Comparison of ENCODE assay signal across 8 cellular contexts in the genomic region with DNA sequence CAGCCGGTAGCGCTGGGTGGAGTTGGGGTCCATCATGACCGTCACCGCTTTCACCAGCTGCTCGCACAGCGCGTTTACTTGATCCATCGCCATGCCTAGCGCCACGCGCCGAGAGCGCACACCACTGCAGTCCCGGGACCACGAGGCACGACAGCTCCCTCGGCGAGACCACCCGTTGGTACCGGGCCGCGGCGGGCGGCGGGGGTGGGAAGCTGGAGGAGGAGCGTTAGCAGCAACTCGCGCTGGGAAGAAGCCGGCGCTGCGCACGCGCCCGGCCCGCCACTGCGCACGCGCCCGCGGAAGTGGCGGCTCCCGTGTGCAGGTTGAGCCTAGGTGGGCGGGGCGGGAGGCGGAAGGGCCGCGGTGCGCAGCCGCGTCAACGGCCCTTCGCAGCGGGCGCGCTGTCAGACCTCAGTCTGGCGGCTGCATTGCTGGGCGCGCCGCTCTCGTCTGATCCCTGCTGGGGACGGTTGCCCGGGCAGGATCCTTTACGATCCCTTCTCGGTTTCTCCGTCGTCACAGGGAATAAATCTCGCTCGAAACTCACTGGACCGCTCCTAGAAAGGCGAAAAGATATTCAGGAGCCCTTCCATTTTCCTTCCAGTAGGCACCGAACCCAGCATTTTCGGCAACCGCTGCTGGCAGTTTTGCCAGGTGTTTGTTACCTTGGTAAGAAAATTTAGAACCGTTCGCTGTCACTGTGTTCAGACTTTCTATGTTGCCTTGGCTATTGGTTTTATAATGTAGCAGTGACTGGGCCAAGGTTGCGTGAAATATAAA. TPM values are rescaled to one million over a fixed set of nuclear protein-coding genes. Genes with fewer than 3 reads are reported as not detected.
DNase-seq lines count a peak whose midpoint lies in the region; ATAC-seq and TF ChIP-seq lines count a peak whose summit lies in the region.

A gene (plus strand): TSS at position 414 of the 780 bp plus-strand sequence. CDS start 6,135 bp downstream, outside the sequence.
A gene (minus strand): TSS at position 267 of the 780 bp plus-strand sequence. CDS start 174 bp downstream, at position 93.

- H3K36me3 ChIP-seq in fibroblast of lung (ENCODE audit: control insufficient read depth, insufficient read depth, low read length): no peaks in the 10 kb centered on the region
- peaks cover 0 to 31% (median 6%) of the 10 kb centered on the region in 3 experiments for H3K36me3 ChIP-seq in naive thymus-derived CD4-positive, alpha-beta T cell (ENCODE audit: control insufficient read depth in 2 of 3, insufficient read depth in 3 of 3, low read length in 3 of 3)

- POLR2A ChIA-PET in naive thymus-derived CD4-positive, alpha-beta T cell (lab: Charles Lee): interaction anchor here (0.6 to 1.2 kb wide), 5 partner anchors 9 to 683 kb away, joined by 3 to 5 read pairs (median 3); a partner anchor contains a TSS

- no peaks in the 10 kb centered on the region for H3K9me3 Mint-ChIP-seq in naive thymus-derived CD4-positive, alpha-beta T cell
- H3K9me3 Mint-ChIP-seq in stimulated activated memory B cell treated with anti-CD40 and anti-IgM and Interleukin-4, amounts not matched to agents 10 μg/mL and 1 μg/mL and 100 μg/mL, for 72 hours: no peaks in the 10 kb centered on the region

- intact Hi-C loops in naive thymus-derived CD4-positive, alpha-beta T cell (cut with micrococcal nuclease): loop anchor here (1.0 to 10.0 kb wide), 15 partner anchors 53 to 647 kb away; a partner anchor contains a TSS

- H3K4me1 Mint-ChIP-seq in naive thymus-derived CD4-positive, alpha-beta T cell: peaks cover 21 to 61% (median 40%) of the 10 kb centered on the region in 7 donors
- H3K4me1 Mint-ChIP-seq in stimulated activated memory B cell treated with anti-CD40 and anti-IgM and Interleukin-4, amounts not matched to agents 10 μg/mL and 1 μg/mL and 100 μg/mL, for 72 hours: peaks cover 39% of the 10 kb centered on the region

- CTCF ChIA-PET in naive thymus-derived CD4-positive, alpha-beta T cell (lab: Charles Lee): no interaction called here

- peak within 1 kb of the TSS; percentile 74 for H3K9ac ChIP-seq in fibroblast of lung (ENCODE audit: insufficient read depth, low read length)

- H3K27ac ChIP-seq in fibroblast of lung (ENCODE audit: insufficient read depth, low read length): peak within 1 kb of the TSS; percentile 74
- peak within 1 kb of the TSS; percentile 89 for H3K27ac ChIP-seq in naive thymus-derived CD4-positive, alpha-beta T cell (ENCODE audit: low read depth, low read length)

- H4K20me1 ChIP-seq in fibroblast of lung (ENCODE audit: control insufficient read depth, extremely low read depth, insufficient read depth, low read length): no peaks in the 10 kb centered on the region

- no peaks in the 10 kb centered on the region for H3K9me3 ChIP-seq in fibroblast of lung (ENCODE audit: control insufficient read depth, insufficient read depth, low read depth, low read length)
- H3K9me3 ChIP-seq in naive thymus-derived CD4-positive, alpha-beta T cell (ENCODE audit: control insufficient read depth in 2 of 3, low read length in 3 of 3): no peaks in the 10 kb centered on the region

- H3K4me3 ChIP-seq in LNCaP clone FGC (ENCODE audit: low read depth, low read length) (peak within 1 kb of the TSS; percentile 72), fibroblast of lung (replicated peaks in 1 of 4; ENCODE audit: control extremely low read depth in 1 of 4, insufficient read depth in 1 of 4, low read depth in 3 of 4, low read length in 4 of 4) (peak within 1 kb of the TSS; percentile 84 to 100 (median 97))
- peak within 1 kb of the TSS; percentile 77 for H3K4me3 ChIP-seq in naive thymus-derived CD4-positive, alpha-beta T cell (ENCODE audit: low read length)

- no peaks in the 10 kb centered on the region for H3K27me3 ChIP-seq in fibroblast of lung (ENCODE audit: control insufficient read depth, insufficient read depth, low read length)
- H3K27me3 ChIP-seq in naive thymus-derived CD4-positive, alpha-beta T cell (ENCODE audit: control insufficient read depth in 2 of 2, insufficient read depth in 2 of 2, low read length in 2 of 2): no peaks in the 10 kb centered on the region

- H3K27me3 Mint-ChIP-seq in naive thymus-derived CD4-positive, alpha-beta T cell: no peaks in the 10 kb centered on the region
- H3K27me3 Mint-ChIP-seq in stimulated activated memory B cell treated with anti-CD40 and anti-IgM and Interleukin-4, amounts not matched to agents 10 μg/mL and 1 μg/mL and 100 μg/mL, for 72 hours: no peaks in the 10 kb centered on the region

- DNase-seq in Daoy (ENCODE audit: low read depth) (peak; percentile 99), GOT3 (lab: John Stamatoyannopoulos, UW) (peak; percentile 80), LNCaP clone FGC (ENCODE audit: low read depth) (peak; percentile 72), RPMI8226 (peak; percentile 96), fibroblast of lung (ENCODE audit: low read depth in 2 of 2) (peak; percentile 89)
- peak; percentile 78 to 89 for DNase-seq in activated T-helper 1 cell treated with anti-CD3 and anti-CD28 coated beads, Interleukin-2, amount 50 U/mL, for 16 hours (ENCODE audit: low read depth in 1 of 2, low spot score in 1 of 2)
- peak; percentile 83 to 94 (median 88) for DNase-seq in naive thymus-derived CD4-positive, alpha-beta T cell

- peak; percentile 99 for ATAC-seq in naive thymus-derived CD4-positive, alpha-beta T cell
- ATAC-seq in stimulated activated memory B cell treated with anti-CD40 and anti-IgM and Interleukin-4, amounts not matched to agents 10 μg/mL and 1 μg/mL and 100 μg/mL, for 72 hours: peak; percentile 98

- H3K27ac Mint-ChIP-seq in naive thymus-derived CD4-positive, alpha-beta T cell: peak within 1 kb of the TSS; percentile 78 to 94 (median 92)
- H3K27ac Mint-ChIP-seq in stimulated activated memory B cell treated with anti-CD40 and anti-IgM and Interleukin-4, amounts not matched to agents 10 μg/mL and 1 μg/mL and 100 μg/mL, for 72 hours: peak within 1 kb of the TSS; percentile 69

- TF ChIP-seq CTCF in LNCaP clone FGC (IDR thresholded peaks at IDR 0.05; ENCODE audit: control insufficient read depth, extremely low read depth, insufficient read depth) (no peak), fibroblast of lung (conservative IDR thresholded peaks at IDR 0.05 in 1 of 2, IDR thresholded peaks at IDR 0.05 in 1 of 2; ENCODE audit: low read depth in 1 of 2, low read length in 2 of 2) (peak in 1 of 2 donors; percentile 23)

- peak within 1 kb of the TSS; percentile 99 for H2AFZ ChIP-seq in fibroblast of lung (ENCODE audit: low read length)

- H3K79me2 ChIP-seq in fibroblast of lung (ENCODE audit: control insufficient read depth, insufficient read depth, low read length): peaks cover 61% of the 10 kb centered on the region

- H3K36me3 Mint-ChIP-seq in naive thymus-derived CD4-positive, alpha-beta T cell: peaks cover 5 to 29% (median 12%) of the 10 kb centered on the region in 5 donors
- H3K36me3 Mint-ChIP-seq in stimulated activated memory B cell treated with anti-CD40 and anti-IgM and Interleukin-4, amounts not matched to agents 10 μg/mL and 1 μg/mL and 100 μg/mL, for 72 hours: peaks cover 12% of the 10 kb centered on the region

- peak within 1 kb of the TSS; percentile 69 for H3K4me2 ChIP-seq in fibroblast of lung (ENCODE audit: extremely low read depth, insufficient read depth, low read length)

- peaks cover 2% of the 10 kb centered on the region for H3K4me1 ChIP-seq in fibroblast of lung (ENCODE audit: control insufficient read depth, extremely low read depth, insufficient read depth, low read length)
- peaks cover 20 to 21% of the 10 kb centered on the region in 2 donors for H3K4me1 ChIP-seq in naive thymus-derived CD4-positive, alpha-beta T cell (ENCODE audit: control insufficient read depth in 2 of 2, insufficient read depth in 2 of 2, low read length in 2 of 2)

- H3K4me3 Mint-ChIP-seq in naive thymus-derived CD4-positive, alpha-beta T cell: peak within 1 kb of the TSS; percentile 90 to 100 (median 98)
- H3K4me3 Mint-ChIP-seq in stimulated activated memory B cell treated with anti-CD40 and anti-IgM and Interleukin-4, amounts not matched to agents 10 μg/mL and 1 μg/mL and 100 μg/mL, for 72 hours: peak within 1 kb of the TSS; percentile 94

RNA-seq across cellular contexts. Expression of the first gene that starts in this region (rescaled TPM):
- 14.3 and 14.7 TPM in 2 replicates for total RNA-seq in Daoy (2014; rRNA removed; shearing (Covaris generic))
- 19.5 and 21.8 TPM in 2 replicates for total RNA-seq in fibroblast of lung
- polyA plus RNA-seq in fibroblast of lung: 19.0 and 22.5 TPM in 2 replicates
- 14.3 and 19.6 TPM in 2 replicates for polyA plus RNA-seq in fibroblast of lung (2012)
- polyA minus RNA-seq in fibroblast of lung (ENCODE audit: low replicate concordance): 6.3 and 17.4 TPM in 2 replicates
- 10 to 100 TPM in 4 of 5 experiments, 1 to 10 TPM in 1; 9.1 to 65.6 (median 19.3) TPM for total RNA-seq in naive thymus-derived CD4-positive, alpha-beta T cell
- polyA plus RNA-seq in naive thymus-derived CD4-positive, alpha-beta T cell: 10 to 100 TPM in 1 of 2 donors, 1 to 10 TPM in 1; 7.4 to 16.8 TPM

RNA-seq across cellular contexts. Expression of the second gene that starts in this region (rescaled TPM):
- total RNA-seq in Daoy (2014; rRNA removed; shearing (Covaris generic)): 57.6 and 62.1 TPM in 2 replicates
- total RNA-seq in fibroblast of lung: 18.2 and 20.5 TPM in 2 replicates
- polyA plus RNA-seq in fibroblast of lung: 21.7 and 26.1 TPM in 2 replicates
- polyA plus RNA-seq in fibroblast of lung (2012): 14.2 and 17.8 TPM in 2 replicates
- polyA minus RNA-seq in fibroblast of lung (ENCODE audit: low replicate concordance): 19.2 and 70.1 TPM in 2 replicates
- total RNA-seq in naive thymus-derived CD4-positive, alpha-beta T cell: 100 to 1,000 TPM in 1 of 5 experiments, 10 to 100 TPM in 4; 35.0 to 107 (median 41.9) TPM
- polyA plus RNA-seq in naive thymus-derived CD4-positive, alpha-beta T cell: 10 to 100 TPM in 1 of 2 donors, 1 to 10 TPM in 1; 9.3 to 10.2 TPM

Comparison
In these comparisons a context has a peak if more than half of its experiments do, and no peak if none do; other contexts are left out.
1. Peak in every context shown above with its lines: DNase-seq, ATAC-seq, H3K4me3 ChIP-seq and H3K27ac ChIP-seq.